In the genomic region with DNA sequence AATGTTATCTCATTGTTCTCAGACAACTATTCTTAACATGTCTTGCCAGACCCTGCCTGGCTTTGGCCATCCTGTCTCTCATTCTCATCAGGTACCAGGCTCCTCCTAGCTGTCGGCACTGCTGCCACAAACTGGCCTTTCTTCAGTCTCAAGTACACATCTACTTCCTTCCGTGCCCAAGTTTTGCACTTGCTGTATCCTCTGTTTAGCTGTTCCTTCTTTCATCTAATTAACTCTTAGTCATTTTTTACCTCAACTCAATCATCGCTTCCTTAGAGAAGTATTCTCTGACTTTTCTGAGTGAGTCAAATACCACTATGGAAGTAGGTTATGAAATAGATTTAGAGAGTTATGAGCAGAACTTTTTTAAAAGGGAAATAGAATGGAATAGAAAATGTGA, we compare ENCODE assay signal across 26 cellular contexts. TPM values are rescaled to one million over a fixed set of nuclear protein-coding genes. Genes with fewer than 3 reads are reported as not detected.
DNase-seq lines count a peak whose midpoint lies in the region; ATAC-seq lines count a peak whose summit lies in the region.
"Had no signal": no experiment of that assay in that cellular context is flagged by ENCODE, and none has a peak within 500 bp of the region (broad histone marks: within the 10 kb centered on the region; RNA-seq: fewer than 3 reads in every experiment).

No MANE protein-coding gene starts in this region.

- no peak overlapping the region for H3K4me3 Mint-ChIP-seq in activated T-cell treated with anti-CD3 and anti-CD28 coated beads, Interleukin-2, amount 50 U/mL, for 72 hours
- H3K4me3 Mint-ChIP-seq in activated T-cell treated with anti-CD3 and anti-CD28 coated beads, Interleukin-2, amount 50 U/mL, for 24 hours: no peak overlapping the region
- H3K4me3 Mint-ChIP-seq in dendritic cell treated with granulocyte-macrophage colony-stimulating factor and Interleukin-4, amounts not matched to agents 40 ng/mL and 50 ng/mL, for 4 days: no peak overlapping the region
- H3K4me3 Mint-ChIP-seq: mesothelial cell of epicardium; T-helper 1 cell treated with Interleukin-12 subunit alpha and Interleukin-12 subunit beta and Interleukin-4 antibody, amounts not matched to agents 30 μg/mL and 1 μg/mL, for 36 hours had no signal

- DNase-seq in activated T-cell treated with anti-CD3 and anti-CD28 coated beads, Interleukin-2, amount 50 U/mL, for 72 hours: peak in 1 of 2 donors; percentile 13
- DNase-seq in activated T-cell treated with anti-CD3 and anti-CD28 coated beads, Interleukin-2, amount 50 U/mL, for 24 hours: no peak
- DNase-seq in NOMO-1 treated with dmso at 0.1 percent for 144 hours (lab: John Stamatoyannopoulos, UW; ENCODE audit: unreplicated experiment) (peak; percentile 88), T-helper 9 cell (no peak), iPS-NIHi7 (ENCODE audit: extremely low spot score) (no peak)
- DNase-seq in stimulated activated naive CD8-positive, alpha-beta T cell treated with anti-CD3 and anti-CD28 coated beads, Interleukin-15, Interleukin-2, amounts not matched to agents 100 U/mL and 50 U/mL, for 24 hours: no peak
- DNase-seq: adrenal gland, C1 segment of cervical spinal cord, erythroblast, H7, NCI-H1048, NCI-H2029 treated with DMSO at 0.1 percent for 48 hours, NCI-H446 treated with DMSO at 0.1 percent for 48 hours, substantia nigra had no signal

- H3K4me1 Mint-ChIP-seq in activated T-cell treated with anti-CD3 and anti-CD28 coated beads, Interleukin-2, amount 50 U/mL, for 72 hours (ENCODE audit: low read depth): peaks cover 34% of the 10 kb centered on the region
- peaks cover 3% of the 10 kb centered on the region for H3K4me1 Mint-ChIP-seq in activated T-cell treated with anti-CD3 and anti-CD28 coated beads, Interleukin-2, amount 50 U/mL, for 24 hours (ENCODE audit: low read depth)
- H3K4me1 Mint-ChIP-seq in dendritic cell treated with granulocyte-macrophage colony-stimulating factor and Interleukin-4, amounts not matched to agents 40 ng/mL and 50 ng/mL, for 4 days (ENCODE audit: low read depth): peaks cover 33% of the 10 kb centered on the region
- H3K4me1 Mint-ChIP-seq: mesothelial cell of epicardium had no signal

- H3K27ac Mint-ChIP-seq in activated T-cell treated with anti-CD3 and anti-CD28 coated beads, Interleukin-2, amount 50 U/mL, for 72 hours: no peak overlapping the region
- H3K27ac Mint-ChIP-seq in activated T-cell treated with anti-CD3 and anti-CD28 coated beads, Interleukin-2, amount 50 U/mL, for 24 hours: no peak overlapping the region
- H3K27ac Mint-ChIP-seq in dendritic cell treated with granulocyte-macrophage colony-stimulating factor and Interleukin-4, amounts not matched to agents 40 ng/mL and 50 ng/mL, for 4 days: peak overlapping the region; percentile 8
- H3K27ac Mint-ChIP-seq: mesothelial cell of epicardium; T-helper 1 cell treated with Interleukin-12 subunit alpha and Interleukin-12 subunit beta and Interleukin-4 antibody, amounts not matched to agents 30 μg/mL and 1 μg/mL, for 36 hours had no signal

- H3K27me3 Mint-ChIP-seq in activated T-cell treated with anti-CD3 and anti-CD28 coated beads, Interleukin-2, amount 50 U/mL, for 72 hours (ENCODE audit: low read depth): no peaks in the 10 kb centered on the region
- no peaks in the 10 kb centered on the region for H3K27me3 Mint-ChIP-seq in activated T-cell treated with anti-CD3 and anti-CD28 coated beads, Interleukin-2, amount 50 U/mL, for 24 hours
- peaks cover 4% of the 10 kb centered on the region for H3K27me3 Mint-ChIP-seq in dendritic cell treated with granulocyte-macrophage colony-stimulating factor and Interleukin-4, amounts not matched to agents 40 ng/mL and 50 ng/mL, for 4 days

- ATAC-seq in activated T-cell treated with anti-CD3 and anti-CD28 coated beads, Interleukin-2, amount 50 U/mL, for 72 hours (replicated peaks in 1 of 2): peak; percentile 52 to 63
- ATAC-seq in stimulated activated naive CD8-positive, alpha-beta T cell treated with anti-CD3 and anti-CD28 coated beads, Interleukin-15, Interleukin-2, amounts not matched to agents 100 U/mL and 50 U/mL, for 24 hours: peak; percentile 23
- no peak for ATAC-seq in HG02870 (IDR thresholded peaks at IDR 0.05; ENCODE audit: unreplicated experiment)
- ATAC-seq: activated CD4-positive, CD25-positive, alpha-beta regulatory T cell treated with anti-CD3 and anti-CD28 coated beads, Interleukin-2, amount 50 U/mL, for 24 hours; Right ventricle myocardium inferior had no signal

- intact Hi-C loops in dendritic cell treated with granulocyte-macrophage colony-stimulating factor and Interleukin-4, amounts not matched to agents 40 ng/mL and 50 ng/mL, for 4 days (cut with micrococcal nuclease): no loop called here

- peaks cover 0 to 4% of the 10 kb centered on the region in 2 donors for H3K9me3 Mint-ChIP-seq in activated T-cell treated with anti-CD3 and anti-CD28 coated beads, Interleukin-2, amount 50 U/mL, for 72 hours
- no peaks in the 10 kb centered on the region for H3K9me3 Mint-ChIP-seq in activated T-cell treated with anti-CD3 and anti-CD28 coated beads, Interleukin-2, amount 50 U/mL, for 24 hours
- H3K9me3 Mint-ChIP-seq in dendritic cell treated with granulocyte-macrophage colony-stimulating factor and Interleukin-4, amounts not matched to agents 40 ng/mL and 50 ng/mL, for 4 days: no peaks in the 10 kb centered on the region
- H3K9me3 Mint-ChIP-seq: mesothelial cell of epicardium; T-helper 1 cell treated with Interleukin-12 subunit alpha and Interleukin-12 subunit beta and Interleukin-4 antibody, amounts not matched to agents 30 μg/mL and 1 μg/mL, for 36 hours had no signal

- peaks cover 0 to 3% of the 10 kb centered on the region in 2 donors for H3K36me3 Mint-ChIP-seq in activated T-cell treated with anti-CD3 and anti-CD28 coated beads, Interleukin-2, amount 50 U/mL, for 72 hours (ENCODE audit: insufficient read depth in 2 of 2)
- no peaks in the 10 kb centered on the region for H3K36me3 Mint-ChIP-seq in activated T-cell treated with anti-CD3 and anti-CD28 coated beads, Interleukin-2, amount 50 U/mL, for 24 hours (ENCODE audit: low read depth)
- H3K36me3 Mint-ChIP-seq in dendritic cell treated with granulocyte-macrophage colony-stimulating factor and Interleukin-4, amounts not matched to agents 40 ng/mL and 50 ng/mL, for 4 days (ENCODE audit: low read depth): no peaks in the 10 kb centered on the region
- H3K36me3 Mint-ChIP-seq: mesothelial cell of epicardium had no signal

RNA-seq across cellular contexts. Expression of gene CXCL3, which starts 19.7 kb away (rescaled TPM):
- not detected for total RNA-seq in activated T-cell treated with anti-CD3 and anti-CD28 coated beads, Interleukin-2, amount 50 U/mL, for 72 hours
- total RNA-seq: A172, vagina had no signal

RNA-seq across cellular contexts. Expression of gene CXCL5, which starts 20.3 kb away (rescaled TPM):
- not detected for total RNA-seq in activated T-cell treated with anti-CD3 and anti-CD28 coated beads, Interleukin-2, amount 50 U/mL, for 72 hours
- total RNA-seq: A172, frontal cortex, vagina had no signal

RNA-seq across cellular contexts. Expression of gene PPBP, which starts 30.8 kb away (rescaled TPM):
- not detected for total RNA-seq in activated T-cell treated with anti-CD3 and anti-CD28 coated beads, Interleukin-2, amount 50 U/mL, for 72 hours
- total RNA-seq: A172, dermis microvascular lymphatic vessel endothelial cell, H7, mesothelial cell of epicardium, prostate gland, smooth muscle cell, vagina had no signal

RNA-seq across cellular contexts. Expression of gene PF4, which starts 36.9 kb away (rescaled TPM):
- not detected for total RNA-seq in activated T-cell treated with anti-CD3 and anti-CD28 coated beads, Interleukin-2, amount 50 U/mL, for 72 hours
- total RNA-seq: A172, dermis microvascular lymphatic vessel endothelial cell, frontal cortex, H7, mesothelial cell of epicardium, prostate gland, smooth muscle cell had no signal
